Comparison of ENCODE assay signal across 1 cellular context in genomic region chr4:142519342-142519741, GRCh38.
TF ChIP-seq lines count a peak whose summit lies in the region.

No MANE protein-coding gene starts in this region.

TF ChIP-seq in IMR-90, 13 proteins besides CTCF, POLR2A, EP300 and RAD21 (continued from another document):
- TF ChIP-seq, protein P1, sequence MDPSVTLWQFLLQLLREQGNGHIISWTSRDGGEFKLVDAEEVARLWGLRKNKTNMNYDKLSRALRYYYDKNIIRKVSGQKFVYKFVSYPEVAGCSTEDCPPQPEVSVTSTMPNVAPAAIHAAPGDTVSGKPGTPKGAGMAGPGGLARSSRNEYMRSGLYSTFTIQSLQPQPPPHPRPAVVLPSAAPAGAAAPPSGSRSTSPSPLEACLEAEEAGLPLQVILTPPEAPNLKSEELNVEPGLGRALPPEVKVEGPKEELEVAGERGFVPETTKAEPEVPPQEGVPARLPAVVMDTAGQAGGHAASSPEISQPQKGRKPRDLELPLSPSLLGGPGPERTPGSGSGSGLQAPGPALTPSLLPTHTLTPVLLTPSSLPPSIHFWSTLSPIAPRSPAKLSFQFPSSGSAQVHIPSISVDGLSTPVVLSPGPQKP (IDR thresholded peaks at IDR 0.05; ENCODE audit: borderline replicate concordance, low read depth, low read length), result no peak
- TF ChIP-seq MAZ (IDR thresholded peaks at IDR 0.05; ENCODE audit: borderline replicate concordance, low read depth, low read length) (no peak), BHLHE40 (IDR thresholded peaks at IDR 0.05; ENCODE audit: low read depth, low read length) (no peak)
